ENCODE assay signal across 25 cellular contexts in the genomic region with DNA sequence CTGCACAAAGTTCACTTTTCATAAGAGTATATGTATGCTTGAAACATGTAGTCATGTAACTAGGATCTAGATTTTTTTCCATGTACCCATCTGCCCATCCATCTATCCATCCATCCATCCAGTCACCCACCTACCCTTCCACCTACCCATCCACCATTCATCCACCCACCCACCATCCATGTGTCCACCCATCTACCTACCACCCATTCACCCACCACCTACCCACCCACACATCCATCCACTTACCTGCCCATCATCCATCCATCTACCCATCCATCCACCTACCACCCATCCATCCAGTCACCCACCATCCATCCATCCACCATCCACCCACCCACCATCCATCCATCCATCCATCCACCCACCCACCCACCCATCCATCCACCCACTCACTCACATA.
"Had no signal": no experiment of that assay in that cellular context is flagged by ENCODE, and none has a peak within 500 bp of the region (broad histone marks: within the 10 kb centered on the region; RNA-seq: fewer than 3 reads in every experiment).

No MANE protein-coding gene starts in this region.

- FAIRE-seq: endometrium, islet of Langerhans had no signal

- H3K27me3 ChIP-seq: colonic mucosa, esophagus squamous epithelium, gastrocnemius medialis, left lung had no signal

- DNase-seq: colonic mucosa; cortex of kidney; effector CD8-positive, alpha-beta T cell; effector memory CD8-positive, alpha-beta T cell; endodermal cell; erythroblast; esophagus squamous epithelium; foreskin fibroblast; foreskin melanocyte; gastrocnemius medialis; glutamatergic neuron; head of caudate nucleus; heart right ventricle; hippocampal formation; left cardiac atrium; left lung; left ventricle myocardium superior; mammary epithelial cell; mesendoderm; midbrain; naive thymus-derived CD4-positive, alpha-beta T cell had no signal

- H3K9me3 ChIP-seq: colonic mucosa had no signal

- H3K4me3 ChIP-seq: colonic mucosa, esophagus squamous epithelium, gastrocnemius medialis, heart right ventricle, left lung, lung had no signal

- H3K4me1 ChIP-seq: colonic mucosa, esophagus squamous epithelium, gastrocnemius medialis, heart right ventricle, left lung had no signal

- H3K36me3 ChIP-seq: colonic mucosa, esophagus squamous epithelium, gastrocnemius medialis, heart right ventricle, left lung had no signal

- H3K27ac ChIP-seq: colonic mucosa, epithelial cell of prostate, esophagus squamous epithelium, gastrocnemius medialis, heart right ventricle, left lung had no signal
